Comparison of ENCODE assay signal across 23 cellular contexts in the genomic region with DNA sequence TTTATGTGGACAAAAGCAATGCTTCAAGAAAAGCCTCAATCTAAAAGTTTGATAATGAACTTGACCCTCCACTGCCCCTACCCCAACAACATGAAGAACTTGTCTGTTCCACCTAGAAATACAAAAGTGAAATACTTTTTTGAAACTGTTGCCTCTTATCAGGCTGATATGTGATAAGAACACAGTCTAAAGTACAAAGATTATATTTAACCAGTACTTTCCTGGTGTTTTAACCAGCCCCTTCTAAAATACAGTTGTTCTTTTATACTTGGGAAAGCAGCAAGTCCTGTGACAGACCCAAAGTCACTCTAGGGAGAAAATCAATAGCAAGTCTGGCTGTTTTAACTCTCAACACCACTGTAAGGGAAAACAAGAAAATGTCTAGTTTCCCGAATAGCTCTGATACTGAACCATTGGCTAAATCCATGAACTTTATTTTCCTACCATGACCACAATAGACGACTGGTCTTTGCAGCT. TPM values are rescaled to one million over a fixed set of nuclear protein-coding genes. Genes with fewer than 3 reads are reported as not detected.
"Had no signal": no experiment of that assay in that cellular context is flagged by ENCODE, and none has a peak within 500 bp of the region (broad histone marks: within the 10 kb centered on the region; RNA-seq: fewer than 3 reads in every experiment).

No MANE protein-coding gene starts in this region.

- H3K4me1 ChIP-seq: prostate gland had no signal

- H3K9ac ChIP-seq: SK-N-SH had no signal

- H3K9me3 Mint-ChIP-seq: activated naive CD4-positive, alpha-beta T cell treated with anti-CD3 and anti-CD28 coated beads for 36 hours; activated T-helper 17 cell treated with anti-CD3 and anti-CD28 coated beads, Interleukin-2, amount 50 U/mL, for 72 hours; central memory CD8-positive, alpha-beta T cell; natural killer cell treated with Interleukin-12 subunit alpha and Interleukin-12 subunit beta and Interleukin-15 and Interleukin-18, amount 100 ng/mL, for 72 hours; T-cell had no signal

- H3K27me3 Mint-ChIP-seq: activated T-helper 17 cell treated with anti-CD3 and anti-CD28 coated beads, Interleukin-2, amount 50 U/mL, for 72 hours; central memory CD8-positive, alpha-beta T cell; natural killer cell treated with Interleukin-12 subunit alpha and Interleukin-12 subunit beta and Interleukin-15 and Interleukin-18, amount 100 ng/mL, for 72 hours; T-cell had no signal

- H3K36me3 ChIP-seq: prostate gland had no signal

- DNase-seq: activated CD4-positive, alpha-beta T cell treated with anti-CD3 and anti-CD28 coated beads for 1 hour; activated CD4-positive, alpha-beta T cell treated with anti-CD3 and anti-CD28 coated beads, Interleukin-2, amount 50 U/mL, for 4 hours; activated naive CD4-positive, alpha-beta T cell treated with anti-CD3 and anti-CD28 coated beads for 36 hours; activated T-cell treated with anti-CD3 and anti-CD28 coated beads for 4 hours; amniotic stem cell; cortex of kidney; foreskin melanocyte; heart right ventricle; nucleus accumbens; sigmoid colon; SK-N-SH; stimulated activated CD4-positive, alpha-beta T cell treated with anti-CD3 and anti-CD28 coated beads, Interleukin-1b, Interleukin-23, amount 100 ng/mL, for 48 hours; T-cell; T-helper 9 cell had no signal

- H3K4me3 Mint-ChIP-seq: activated naive CD4-positive, alpha-beta T cell treated with anti-CD3 and anti-CD28 coated beads for 36 hours; activated T-helper 17 cell treated with anti-CD3 and anti-CD28 coated beads, Interleukin-2, amount 50 U/mL, for 72 hours; central memory CD8-positive, alpha-beta T cell; natural killer cell treated with Interleukin-12 subunit alpha and Interleukin-12 subunit beta and Interleukin-15 and Interleukin-18, amount 100 ng/mL, for 72 hours; T-cell had no signal

- H3K27ac Mint-ChIP-seq: activated naive CD4-positive, alpha-beta T cell treated with anti-CD3 and anti-CD28 coated beads for 36 hours; activated T-helper 17 cell treated with anti-CD3 and anti-CD28 coated beads, Interleukin-2, amount 50 U/mL, for 72 hours; natural killer cell treated with Interleukin-12 subunit alpha and Interleukin-12 subunit beta and Interleukin-15 and Interleukin-18, amount 100 ng/mL, for 72 hours; T-cell had no signal

- H3K9me3 ChIP-seq: heart right ventricle, prostate gland, sigmoid colon, SK-N-SH, thoracic aorta, vagina had no signal

- H3K27me3 ChIP-seq: heart right ventricle, sigmoid colon, vagina had no signal

- H3K4me3 ChIP-seq: heart right ventricle, prostate gland, sigmoid colon, thoracic aorta, vagina had no signal

- ATAC-seq: activated T-helper 17 cell treated with anti-CD3 and anti-CD28 coated beads, Interleukin-2, amount 50 U/mL, for 72 hours; heart right ventricle; natural killer cell treated with Interleukin-12 subunit alpha and Interleukin-12 subunit beta and Interleukin-15 and Interleukin-18, amount 100 ng/mL, for 72 hours; T-cell had no signal

- H3K27ac ChIP-seq: epithelial cell of prostate, prostate gland, sigmoid colon, thoracic aorta, vagina, VCaP had no signal

RNA-seq across cellular contexts. Expression of a gene that starts 12.6 kb away (rescaled TPM):
- total RNA-seq: activated naive CD4-positive, alpha-beta T cell treated with anti-CD3 and anti-CD28 coated beads for 36 hours; activated T-helper 17 cell treated with anti-CD3 and anti-CD28 coated beads, Interleukin-2, amount 50 U/mL, for 72 hours; fibroblast of lung; natural killer cell treated with Interleukin-12 subunit alpha and Interleukin-12 subunit beta and Interleukin-15 and Interleukin-18, amount 100 ng/mL, for 72 hours; T-cell; thoracic aorta; vagina had no signal
- polyA plus RNA-seq: fibroblast of lung, SK-N-SH had no signal

RNA-seq across cellular contexts. Expression of a gene that starts 23.3 kb away (rescaled TPM):
- total RNA-seq: activated naive CD4-positive, alpha-beta T cell treated with anti-CD3 and anti-CD28 coated beads for 36 hours; activated T-helper 17 cell treated with anti-CD3 and anti-CD28 coated beads, Interleukin-2, amount 50 U/mL, for 72 hours; fibroblast of lung; heart right ventricle; natural killer cell treated with Interleukin-12 subunit alpha and Interleukin-12 subunit beta and Interleukin-15 and Interleukin-18, amount 100 ng/mL, for 72 hours; prostate gland; sigmoid colon; T-cell; thoracic aorta; vagina had no signal
- polyA plus RNA-seq: fibroblast of lung, heart right ventricle, SK-N-SH had no signal
